8 cellular contexts compared by ENCODE assay signal in genomic region chr14:102362545-102363181, GRCh38. TPM values are rescaled to one million over a fixed set of nuclear protein-coding genes. Genes with fewer than 3 reads are reported as not detected.
DNase-seq lines count a peak whose midpoint lies in the region; ATAC-seq and TF ChIP-seq lines count a peak whose summit lies in the region.

Gene CINP, minus strand, starts transcription at chr14:102362890. Its CDS starts 39 bp downstream, at chr14:102362851.
Gene TECPR2, plus strand, starts transcription at chr14:102362941. Its CDS starts 13,781 bp downstream, at chr14:102376722.

- H3K4me3 Mint-ChIP-seq in progenitor cell of endocrine pancreas (ENCODE audit: low read depth), result peak within 1 kb of the TSS; percentile 96

- H3K4me3 ChIP-seq in left ventricle myocardium inferior (peak within 1 kb of the TSS; percentile 95), upper lobe of right lung (peak within 1 kb of the TSS; percentile 93)

- no peaks in the 10 kb centered on the region for H3K36me3 Mint-ChIP-seq in progenitor cell of endocrine pancreas (ENCODE audit: insufficient read depth)

- H3K27ac Mint-ChIP-seq in progenitor cell of endocrine pancreas, result peak within 1 kb of the TSS; percentile 94

- H3K27me3 ChIP-seq in left ventricle myocardium inferior (ENCODE audit: low read depth) (no peaks in the 10 kb centered on the region), upper lobe of right lung (no peaks in the 10 kb centered on the region)

- H3K4me1 ChIP-seq in left ventricle myocardium inferior, result peaks cover 57% of the 10 kb centered on the region
- H3K4me1 ChIP-seq in upper lobe of right lung, result peaks cover 25% of the 10 kb centered on the region

- in situ Hi-C loops in GM13977 (cut with MboI; ENCODE audit: low pct_unique_long_range_greater_than_20kb, low sequenced_read_pairs, unreplicated experiment), result no loop called here

- peak; percentile 96 for DNase-seq in GM13977 (ENCODE audit: low spot score)
- peak; percentile 97 for DNase-seq in NCI-H1694 (lab: John Stamatoyannopoulos, UW)
- peak; percentile 92 for DNase-seq in amniotic stem cell (lab: John Stamatoyannopoulos, UW)
- peak; percentile 98 for DNase-seq in left ventricle myocardium inferior
- peak; percentile 92 for DNase-seq in progenitor cell of endocrine pancreas (ENCODE audit: low spot score, unreplicated experiment)
- peak; percentile 99 for DNase-seq in upper lobe of right lung

- H3K36me3 ChIP-seq in left ventricle myocardium inferior (peaks cover 27% of the 10 kb centered on the region), upper lobe of right lung (peaks cover 14% of the 10 kb centered on the region)

- H3K27ac ChIP-seq in left ventricle myocardium inferior (replicated peaks) (peak within 1 kb of the TSS; percentile 96), upper lobe of right lung (peak within 1 kb of the TSS; percentile 91)

- TF ChIP-seq CTCF in GM13977 (IDR thresholded peaks at IDR 0.05; ENCODE audit: extremely low read depth, insufficient read depth, missing control alignments) (no peak), left ventricle myocardium inferior (IDR thresholded peaks at IDR 0.05; ENCODE audit: borderline replicate concordance) (no peak), progenitor cell of endocrine pancreas (IDR thresholded peaks at IDR 0.05; ENCODE audit: unreplicated experiment) (no peak), upper lobe of right lung (IDR thresholded peaks at IDR 0.05) (no peak)

- H3K9me3 Mint-ChIP-seq in progenitor cell of endocrine pancreas (ENCODE audit: low read depth), result no peaks in the 10 kb centered on the region

- H3K9me3 ChIP-seq in left ventricle myocardium inferior (replicated peaks), result no peaks in the 10 kb centered on the region
- H3K9me3 ChIP-seq in upper lobe of right lung, result no peaks in the 10 kb centered on the region

- no peaks in the 10 kb centered on the region for H3K27me3 Mint-ChIP-seq in progenitor cell of endocrine pancreas

- peaks cover 15% of the 10 kb centered on the region for H3K4me1 Mint-ChIP-seq in progenitor cell of endocrine pancreas (ENCODE audit: low read depth)

- intact Hi-C loops in T-helper 1 cell treated with Interleukin-12 subunit alpha and Interleukin-12 subunit beta and Interleukin-4 antibody, amounts not matched to agents 30 ng/mL and 1 ng/mL, for 36 hours (cut with micrococcal nuclease), result loop anchor here (1.0 to 5.0 kb wide), 12 partner anchors 43 to 1265 kb away; partner anchors contain the start of genes ANKRD9, HSP90AA1, KLC1 and MOK
- intact Hi-C loops in left ventricle myocardium inferior (cut with micrococcal nuclease) (no loop called here), upper lobe of right lung (cut with DNase I) (no loop called here)

- ATAC-seq in HG02884 (IDR thresholded peaks at IDR 0.05; ENCODE audit: unreplicated experiment) (peak; percentile 85), upper lobe of right lung (peak; percentile 99)

RNA-seq across cellular contexts. Expression of gene CINP, which starts in this region (rescaled TPM):
- total RNA-seq in T-helper 1 cell treated with Interleukin-12 subunit alpha and Interleukin-12 subunit beta and Interleukin-4 antibody, amounts not matched to agents 30 ng/mL and 1 ng/mL, for 36 hours, result 27.4 and 33.0 TPM in 2 replicates
- total RNA-seq in left ventricle myocardium inferior (33.4 TPM), progenitor cell of endocrine pancreas (25.5 and 27.7 TPM in 2 replicates), upper lobe of right lung (34.4 TPM)

RNA-seq across cellular contexts. Expression of gene TECPR2, which starts in this region (rescaled TPM):
- total RNA-seq in T-helper 1 cell treated with Interleukin-12 subunit alpha and Interleukin-12 subunit beta and Interleukin-4 antibody, amounts not matched to agents 30 ng/mL and 1 ng/mL, for 36 hours, result 13.3 and 14.1 TPM in 2 replicates
- total RNA-seq in left ventricle myocardium inferior, result 20.0 TPM
- total RNA-seq in progenitor cell of endocrine pancreas, result 33.2 and 34.2 TPM in 2 replicates
- 21.4 TPM for total RNA-seq in upper lobe of right lung

Comparison
In these comparisons a context has a peak if more than half of its experiments do, and no peak if none do; other contexts are left out.
1. Peak in every context shown above with its lines: DNase-seq, ATAC-seq, H3K4me3 ChIP-seq and H3K27ac ChIP-seq.